1 cellular context compared by ENCODE assay signal in the genomic region with DNA sequence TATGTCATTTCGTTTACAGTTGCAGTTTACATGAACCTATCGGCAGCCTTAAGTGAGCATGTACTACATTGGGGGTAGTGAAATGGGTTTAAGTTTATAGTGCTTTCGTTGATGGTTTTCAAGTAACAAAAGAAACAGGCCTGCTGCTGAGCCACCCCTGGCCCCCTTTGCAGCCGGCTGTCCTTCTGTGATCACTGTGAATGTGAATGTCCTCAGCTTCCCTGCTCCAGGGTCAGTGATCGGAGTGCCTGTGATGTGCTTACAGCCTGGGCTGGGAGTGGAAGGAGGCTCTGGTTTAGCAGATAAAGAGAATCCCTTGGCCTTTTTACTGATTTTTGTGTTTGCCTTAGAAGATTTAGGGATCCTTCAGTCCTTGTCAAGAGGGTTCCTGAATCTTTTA.
TF ChIP-seq lines count a peak whose summit lies in the region.

No MANE protein-coding gene starts in this region.

TF ChIP-seq in SK-N-SH treated with all-trans-retinoic acid at 6 μM for 48 hours, 23 proteins besides CTCF, POLR2A, EP300 and RAD21 (continued from another document):
- TF ChIP-seq, protein P1, sequence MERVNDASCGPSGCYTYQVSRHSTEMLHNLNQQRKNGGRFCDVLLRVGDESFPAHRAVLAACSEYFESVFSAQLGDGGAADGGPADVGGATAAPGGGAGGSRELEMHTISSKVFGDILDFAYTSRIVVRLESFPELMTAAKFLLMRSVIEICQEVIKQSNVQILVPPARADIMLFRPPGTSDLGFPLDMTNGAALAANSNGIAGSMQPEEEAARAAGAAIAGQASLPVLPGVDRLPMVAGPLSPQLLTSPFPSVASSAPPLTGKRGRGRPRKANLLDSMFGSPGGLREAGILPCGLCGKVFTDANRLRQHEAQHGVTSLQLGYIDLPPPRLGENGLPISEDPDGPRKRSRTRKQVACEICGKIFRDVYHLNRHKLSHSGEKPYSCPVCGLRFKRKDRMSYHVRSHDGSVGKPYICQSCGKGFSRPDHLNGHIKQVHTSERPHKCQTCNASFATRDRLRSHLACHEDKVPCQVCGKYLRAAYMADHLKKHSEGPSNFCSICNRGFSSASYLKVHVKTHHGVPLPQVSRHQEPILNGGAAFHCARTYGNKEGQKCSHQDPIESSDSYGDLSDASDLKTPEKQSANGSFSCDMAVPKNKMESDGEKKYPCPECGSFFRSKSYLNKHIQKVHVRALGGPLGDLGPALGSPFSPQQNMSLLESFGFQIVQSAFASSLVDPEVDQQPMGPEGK (CRISPR knock-in tag; IDR thresholded peaks at IDR 0.05; ENCODE audit: borderline replicate concordance) = no peak
- TF ChIP-seq, protein P2, sequence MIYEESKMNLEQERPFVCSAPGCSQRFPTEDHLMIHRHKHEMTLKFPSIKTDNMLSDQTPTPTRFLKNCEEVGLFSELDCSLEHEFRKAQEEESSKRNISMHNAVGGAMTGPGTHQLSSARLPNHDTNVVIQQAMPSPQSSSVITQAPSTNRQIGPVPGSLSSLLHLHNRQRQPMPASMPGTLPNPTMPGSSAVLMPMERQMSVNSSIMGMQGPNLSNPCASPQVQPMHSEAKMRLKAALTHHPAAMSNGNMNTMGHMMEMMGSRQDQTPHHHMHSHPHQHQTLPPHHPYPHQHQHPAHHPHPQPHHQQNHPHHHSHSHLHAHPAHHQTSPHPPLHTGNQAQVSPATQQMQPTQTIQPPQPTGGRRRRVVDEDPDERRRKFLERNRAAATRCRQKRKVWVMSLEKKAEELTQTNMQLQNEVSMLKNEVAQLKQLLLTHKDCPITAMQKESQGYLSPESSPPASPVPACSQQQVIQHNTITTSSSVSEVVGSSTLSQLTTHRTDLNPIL (CRISPR knock-in tag; IDR thresholded peaks at IDR 0.05; ENCODE audit: low read depth) = no peak
- TF ChIP-seq, protein P3, sequence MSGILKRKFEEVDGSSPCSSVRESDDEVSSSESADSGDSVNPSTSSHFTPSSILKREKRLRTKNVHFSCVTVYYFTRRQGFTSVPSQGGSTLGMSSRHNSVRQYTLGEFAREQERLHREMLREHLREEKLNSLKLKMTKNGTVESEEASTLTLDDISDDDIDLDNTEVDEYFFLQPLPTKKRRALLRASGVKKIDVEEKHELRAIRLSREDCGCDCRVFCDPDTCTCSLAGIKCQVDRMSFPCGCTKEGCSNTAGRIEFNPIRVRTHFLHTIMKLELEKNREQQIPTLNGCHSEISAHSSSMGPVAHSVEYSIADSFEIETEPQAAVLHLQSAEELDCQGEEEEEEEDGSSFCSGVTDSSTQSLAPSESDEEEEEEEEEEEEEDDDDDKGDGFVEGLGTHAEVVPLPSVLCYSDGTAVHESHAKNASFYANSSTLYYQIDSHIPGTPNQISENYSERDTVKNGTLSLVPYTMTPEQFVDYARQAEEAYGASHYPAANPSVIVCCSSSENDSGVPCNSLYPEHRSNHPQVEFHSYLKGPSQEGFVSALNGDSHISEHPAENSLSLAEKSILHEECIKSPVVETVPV (CRISPR knock-in tag; IDR thresholded peaks at IDR 0.05) = no peak
- no peak for TF ChIP-seq ZNF70 (CRISPR knock-in tag; IDR thresholded peaks at IDR 0.05)
- no peak for TF ChIP-seq BACH2 (CRISPR knock-in tag; IDR thresholded peaks at IDR 0.05; ENCODE audit: borderline replicate concordance)
- no peak for TF ChIP-seq ZC3H10 (CRISPR knock-in tag; IDR thresholded peaks at IDR 0.05)
- TF ChIP-seq ARNTL (CRISPR knock-in tag; IDR thresholded peaks at IDR 0.05; ENCODE audit: borderline replicate concordance, low read depth) = no peak
- no peak for TF ChIP-seq GLIS3 (CRISPR knock-in tag; IDR thresholded peaks at IDR 0.05)
- TF ChIP-seq CSDC2 (CRISPR knock-in tag; IDR thresholded peaks at IDR 0.05) = no peak
- no peak for TF ChIP-seq TOX (CRISPR knock-in tag; IDR thresholded peaks at IDR 0.05; ENCODE audit: borderline replicate concordance)
- no peak for TF ChIP-seq ZNF8 (CRISPR knock-in tag; IDR thresholded peaks at IDR 0.05)
- no peak for TF ChIP-seq SNAI2 (CRISPR knock-in tag; IDR thresholded peaks at IDR 0.05)
